8 cellular contexts compared by ENCODE assay signal in genomic region chr7:155344618-155345433, GRCh38. TPM values are rescaled to one million over a fixed set of nuclear protein-coding genes. Genes with fewer than 3 reads are reported as not detected.
DNase-seq lines count a peak whose midpoint lies in the region; ATAC-seq and TF ChIP-seq lines count a peak whose summit lies in the region.

No MANE protein-coding gene starts in this region.

- TF ChIP-seq CTCF in C4-2B (conservative IDR thresholded peaks at IDR 0.05) (peak; percentile 100), endodermal cell (conservative IDR thresholded peaks at IDR 0.05) (peak; percentile 96)

- H3K9me3 ChIP-seq in endodermal cell (ENCODE audit: control insufficient read depth, low read length) (no peaks in the 10 kb centered on the region), mesodermal cell (ENCODE audit: control insufficient read depth, low read length) (no peaks in the 10 kb centered on the region)

- H3K27ac Mint-ChIP-seq in endodermal cell = no peak overlapping the region

- peaks cover 4% of the 10 kb centered on the region for H3K4me1 Mint-ChIP-seq in endodermal cell

- peak overlapping the region; percentile 6 for H3K4me3 Mint-ChIP-seq in endodermal cell

- peaks cover 20% of the 10 kb centered on the region for H3K27me3 ChIP-seq in endodermal cell (ENCODE audit: control insufficient read depth, insufficient read depth, low read length, poor library complexity, severe bottlenecking)

- peak; percentile 74 for ATAC-seq in HG03378 (IDR thresholded peaks at IDR 0.05; ENCODE audit: unreplicated experiment)

- H3K27ac ChIP-seq in C4-2B = peak overlapping the region; percentile 52
- no peak overlapping the region for H3K27ac ChIP-seq in endodermal cell (ENCODE audit: low read depth, low read length)
- no peak overlapping the region for H3K27ac ChIP-seq in mesodermal cell (ENCODE audit: low read depth, low read length, severe bottlenecking)

- no peaks in the 10 kb centered on the region for H3K36me3 Mint-ChIP-seq in endodermal cell (ENCODE audit: low read depth)

- H3K9ac ChIP-seq in endodermal cell (ENCODE audit: extremely low read depth, low read length, poor library complexity, severe bottlenecking) = no peak overlapping the region

- DNase-seq in GM19238 (ENCODE audit: insufficient read length, low spot score) = peak; percentile 84
- peak; percentile 90 for DNase-seq in NCI-H82 (lab: John Stamatoyannopoulos, UW)
- peak; percentile 96 for DNase-seq in activated CD8-positive, alpha-beta memory T cell treated with anti-CD3 and anti-CD28 coated beads for 24 hours
- peak; percentile 94 for DNase-seq in endodermal cell
- peak; percentile 50 to 68 for DNase-seq in stimulated activated CD8-positive, alpha-beta memory T cell treated with anti-CD3 and anti-CD28 coated beads, Interleukin-15, amount 100 ng/mL, for 4 hours (ENCODE audit: low read depth in 2 of 2)

- H3K4me1 ChIP-seq in endodermal cell (ENCODE audit: control insufficient read depth, insufficient read depth, low read length) = no peaks in the 10 kb centered on the region
- no peaks in the 10 kb centered on the region for H3K4me1 ChIP-seq in mesodermal cell (ENCODE audit: control insufficient read depth, insufficient read depth, low read length, poor library complexity, severe bottlenecking)

- peak overlapping the region; percentile 60 for H3K4me3 ChIP-seq in endodermal cell (ENCODE audit: low read length)
- peak overlapping the region; percentile 35 for H3K4me3 ChIP-seq in mesodermal cell (ENCODE audit: extremely low read depth, insufficient read depth, low read length, poor library complexity, severe bottlenecking)

- WGBS in endodermal cell (ENCODE audit: insufficient coverage in 1 of 2, insufficient read length in 1 of 2), 2 experiments = 7% methylated on average over 37 to 62 of the region's 62 CpGs
- 7 to 8% methylated on average over 36 to 43 of the region's 62 CpGs for WGBS in mesodermal cell (ENCODE audit: insufficient coverage in 2 of 2), 2 experiments

- peaks cover 2% of the 10 kb centered on the region for H3K9me3 Mint-ChIP-seq in endodermal cell

- peaks cover 18% of the 10 kb centered on the region for H3K27me3 Mint-ChIP-seq in endodermal cell (ENCODE audit: insufficient read depth)

- H3K36me3 ChIP-seq in endodermal cell (ENCODE audit: control insufficient read depth, insufficient read depth, low read length) (no peaks in the 10 kb centered on the region), mesodermal cell (ENCODE audit: control insufficient read depth, insufficient read depth, low read length) (no peaks in the 10 kb centered on the region)

RNA-seq across cellular contexts. Expression of gene INSIG1, which starts 47.1 kb away (rescaled TPM):
- 10 to 100 TPM; 27.2 to 36.9 TPM for total RNA-seq in endodermal cell
- polyA plus RNA-seq in endodermal cell (2013, experiment 1 of 2) = 77.8 TPM
- 81.3 TPM for polyA plus RNA-seq in endodermal cell (2013, experiment 2 of 2)
- 95.2 TPM for polyA plus RNA-seq in mesodermal cell (2013, experiment 1 of 2)
- 91.5 TPM for polyA plus RNA-seq in mesodermal cell (2013, experiment 2 of 2)
